11 cellular contexts compared by ENCODE assay signal in the genomic region with DNA sequence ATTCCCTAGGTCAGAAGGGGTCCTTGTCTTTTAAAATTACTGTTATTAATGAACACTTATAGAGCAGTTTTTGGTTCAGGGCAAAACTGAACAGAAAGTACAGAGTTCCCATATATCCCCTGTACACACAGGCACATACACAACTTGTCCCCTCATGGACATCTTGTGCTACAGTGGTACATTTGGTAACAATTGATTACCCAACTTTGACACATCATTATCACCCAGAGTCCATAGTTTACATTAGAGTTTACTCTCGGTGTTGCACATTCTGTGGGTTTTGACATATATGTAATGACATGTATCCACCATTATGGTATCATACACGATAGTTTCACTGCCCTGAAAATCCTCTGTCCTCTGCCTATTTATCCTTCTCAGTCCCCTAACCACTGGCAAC. TPM values are rescaled to one million over a fixed set of nuclear protein-coding genes. Genes with fewer than 3 reads are reported as not detected.
A peak's percentile ranks its signal among the peaks of the same experiment; 100 is the strongest.
DNase-seq lines count a peak whose midpoint lies in the region; ATAC-seq and TF ChIP-seq lines count a peak whose summit lies in the region.
"Had no signal": no experiment of that assay in that cellular context is flagged by ENCODE, and none has a peak within 500 bp of the region (broad histone marks: within the 10 kb centered on the region; RNA-seq: fewer than 3 reads in every experiment).

No MANE protein-coding gene starts in this region.

- in situ Hi-C loops in Panc1 (cut with HindIII; ENCODE audit: low pct_unique_long_range_greater_than_20kb, low sequenced_read_pairs), result no loop called here

- no peak for TF ChIP-seq EP300 in SK-N-SH (IDR thresholded peaks at IDR 0.05; ENCODE audit: borderline replicate concordance in 1 of 2, low read depth in 1 of 2, low read length in 1 of 2)

- POLR2A ChIA-PET in SK-N-SH (lab: Yijun Ruan, JAX) (interaction anchor here (1.0 kb wide), 1 partner anchor 42 kb away, joined by 3 read pairs; no protein-coding TSS in a partner anchor), Panc1 (lab: Charles Lee) (interaction anchor here (0.6 kb wide), 2 partner anchors 29 to 57 kb away, joined by 3 to 6 read pairs; a partner anchor contains a TSS)

- H3K4me1 ChIP-seq in SK-N-SH (ENCODE audit: control insufficient read depth in 1 of 2, insufficient read depth in 2 of 2, low read depth in 1 of 2, low read length in 1 of 2) (peaks cover 10 to 12% of the 10 kb centered on the region in 2 experiments; a peak in 3 of 4 replicates), Panc1 (ENCODE audit: control insufficient read depth, insufficient read depth, low read length) (peaks cover 9% of the 10 kb centered on the region), esophagus squamous epithelium (peaks cover 0 to 36% (median 19%) of the 10 kb centered on the region in 3 donors)

- H3K9ac ChIP-seq in SK-N-SH, result no peak overlapping the region

- 29% methylated on average over 2 of the region's 2 CpGs for whole genome bisulfite sequencing in SK-N-SH (ENCODE audit: low lambda C conversion rate)
- 50 to 66% methylated on average over 2 of the region's 2 CpGs for WGBS in esophagus squamous epithelium, 2 donors

- no peaks in the 10 kb centered on the region; the same call in 1 of the 2 replicates for H3K27me3 ChIP-seq in SK-N-SH (ENCODE audit: insufficient read depth)
- no peaks in the 10 kb centered on the region for H3K27me3 ChIP-seq in Panc1 (ENCODE audit: control insufficient read depth, insufficient read depth, low read length)
- H3K27me3 ChIP-seq in esophagus squamous epithelium, result peaks cover 0 to 4% (median 0%) of the 10 kb centered on the region in 4 donors

- TF ChIP-seq CTCF in SK-N-SH (IDR thresholded peaks at IDR 0.05), result no peak
- TF ChIP-seq CTCF in Panc1 (IDR thresholded peaks at IDR 0.05), result no peak
- no peak for TF ChIP-seq CTCF in esophagus squamous epithelium (IDR thresholded peaks at IDR 0.05)

- ATAC-seq in SK-N-SH treated with all-trans-retinoic acid at 6 μM for 48 hours (no peak), Panc1 (no peak), HG03469 (IDR thresholded peaks at IDR 0.05; ENCODE audit: unreplicated experiment) (no peak), GM21529 (IDR thresholded peaks at IDR 0.05; ENCODE audit: unreplicated experiment) (no peak)

- no peak overlapping the region for H3K27ac ChIP-seq in SK-N-SH (ENCODE audit: low read depth in 2 of 2, low read length in 1 of 2)
- H3K27ac ChIP-seq in Panc1 (ENCODE audit: low read length), result peak overlapping the region; percentile 92
- no peak overlapping the region for H3K27ac ChIP-seq in esophagus squamous epithelium
- H3K27ac ChIP-seq in skin epidermis, result peak overlapping the region in 1 of 21 experiments; percentile 82

- H3F3A ChIP-seq in SK-N-SH (replicated peaks; ENCODE audit: insufficient read depth), result no peaks in the 10 kb centered on the region

- peak overlapping the region; percentile 86 for H3K4me2 ChIP-seq in SK-N-SH

- peaks cover 48% of the 10 kb centered on the region for H3K79me2 ChIP-seq in SK-N-SH (ENCODE audit: insufficient read depth)

- no peaks in the 10 kb centered on the region for H3K9me2 ChIP-seq in SK-N-SH

- no TSS peak for BruUV-seq in Panc1 (replicated peaks; lab: Mats Ljungman, UMichigan)

- DNase-seq in SK-N-SH (no peak), Panc1 (ENCODE audit: low read depth, low spot score) (no peak), esophagus squamous epithelium (lab: John Stamatoyannopoulos, UW) (no peak), nucleus accumbens (lab: John Stamatoyannopoulos, UW) (no peak)
- DNase-seq: activated CD8-positive, alpha-beta memory T cell treated with anti-CD3 and anti-CD28 coated beads, Interleukin-2, amount 50 U/mL, for 4 hours; NCI-H446 had no signal

- H3K4me3 ChIP-seq in SK-N-SH (ENCODE audit: low read depth in 2 of 2, low read length in 1 of 2) (peak overlapping the region; percentile 91 to 96; a peak in 3 of 4 replicates), Panc1 (ENCODE audit: low read depth in 2 of 2, low read length in 2 of 2) (peak overlapping the region; percentile 88 to 95), esophagus squamous epithelium (peak overlapping the region in 3 of 4 donors; percentile 81 to 93 (median 92)), skin epidermis (peak overlapping the region in 4 of 7 experiments; percentile 77 to 96 (median 88))

- CTCF ChIA-PET in SK-N-SH (lab: Yijun Ruan, JAX), result interaction anchor here (0.7 to 1.7 kb wide), 3 partner anchors 62 to 72 kb away, joined by 3 to 10 read pairs (median 3); no protein-coding TSS in a partner anchor
- CTCF ChIA-PET in Panc1 (lab: Charles Lee), result interaction anchor here (0.6 kb wide), 1 partner anchor 1143 kb away, joined by 3 read pairs; no protein-coding TSS in a partner anchor

- H3K9me3 ChIP-seq in SK-N-SH, result no peaks in the 10 kb centered on the region
- no peaks in the 10 kb centered on the region for H3K9me3 ChIP-seq in Panc1 (ENCODE audit: control insufficient read depth, insufficient read depth, low read depth, low read length)
- H3K9me3 ChIP-seq in esophagus squamous epithelium, result no peaks in the 10 kb centered on the region

- no peaks in the 10 kb centered on the region for H3K36me3 ChIP-seq in SK-N-SH (replicated peaks in 1 of 2; ENCODE audit: control insufficient read depth in 1 of 2, insufficient read depth in 2 of 2, low read length in 1 of 2)
- H3K36me3 ChIP-seq in Panc1 (ENCODE audit: control insufficient read depth, insufficient read depth, low read length), result peaks cover 5% of the 10 kb centered on the region; the same call in 1 of the 2 replicates
- no peaks in the 10 kb centered on the region for H3K36me3 ChIP-seq in esophagus squamous epithelium

- H4K20me1 ChIP-seq in SK-N-SH (ENCODE audit: insufficient read depth), result no peaks in the 10 kb centered on the region; the same call in 1 of the 2 replicates

- intact Hi-C loops in Panc1 (cut with micrococcal nuclease; ENCODE audit: unreplicated experiment) (no loop called here), esophagus squamous epithelium (cut with DNase I) (no loop called here)

- no peak for TF ChIP-seq RAD21 in SK-N-SH (IDR thresholded peaks at IDR 0.05; ENCODE audit: low read length)

- TF ChIP-seq POLR2A in esophagus squamous epithelium (IDR thresholded peaks at IDR 0.05), result no peak

- peak overlapping the region; percentile 93 for H2AFZ ChIP-seq in SK-N-SH (ENCODE audit: low read depth)

TF ChIP-seq in SK-N-SH, 30 proteins besides CTCF, POLR2A, EP300 and RAD21 (continues in another document):
- no peak for TF ChIP-seq FOXJ3 (CRISPR knock-in tag; IDR thresholded peaks at IDR 0.05)
- no peak for TF ChIP-seq RXRA (IDR thresholded peaks at IDR 0.05; ENCODE audit: borderline replicate concordance, low read depth)
- no peak for TF ChIP-seq ELF1 (IDR thresholded peaks at IDR 0.05)
- TF ChIP-seq, protein P1, sequence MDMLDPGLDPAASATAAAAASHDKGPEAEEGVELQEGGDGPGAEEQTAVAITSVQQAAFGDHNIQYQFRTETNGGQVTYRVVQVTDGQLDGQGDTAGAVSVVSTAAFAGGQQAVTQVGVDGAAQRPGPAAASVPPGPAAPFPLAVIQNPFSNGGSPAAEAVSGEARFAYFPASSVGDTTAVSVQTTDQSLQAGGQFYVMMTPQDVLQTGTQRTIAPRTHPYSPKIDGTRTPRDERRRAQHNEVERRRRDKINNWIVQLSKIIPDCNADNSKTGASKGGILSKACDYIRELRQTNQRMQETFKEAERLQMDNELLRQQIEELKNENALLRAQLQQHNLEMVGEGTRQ (IDR thresholded peaks at IDR 0.05; ENCODE audit: borderline replicate concordance, low read depth, low read length), result no peak
- no peak for TF ChIP-seq JUND (IDR thresholded peaks at IDR 0.05)
- no peak for TF ChIP-seq EZH2phosphoT487 (IDR thresholded peaks at IDR 0.05; ENCODE audit: borderline replicate concordance, low read depth)
- TF ChIP-seq GABPA (IDR thresholded peaks at IDR 0.05; ENCODE audit: low read depth), result no peak
- no peak for TF ChIP-seq POLR2AphosphoS5 (IDR thresholded peaks at IDR 0.05; ENCODE audit: low read depth, low read length)
- TF ChIP-seq SIN3A (IDR thresholded peaks at IDR 0.05; ENCODE audit: borderline replicate concordance, low read depth, low read length), result no peak

TF ChIP-seq in SK-N-SH treated with all-trans-retinoic acid at 6 μM for 48 hours, 23 proteins besides CTCF, POLR2A, EP300 and RAD21 (continues in another document):
- TF ChIP-seq ZNF565 (CRISPR knock-in tag; conservative IDR thresholded peaks at IDR 0.05; ENCODE audit: low read depth), result no peak
- TF ChIP-seq, protein P2, sequence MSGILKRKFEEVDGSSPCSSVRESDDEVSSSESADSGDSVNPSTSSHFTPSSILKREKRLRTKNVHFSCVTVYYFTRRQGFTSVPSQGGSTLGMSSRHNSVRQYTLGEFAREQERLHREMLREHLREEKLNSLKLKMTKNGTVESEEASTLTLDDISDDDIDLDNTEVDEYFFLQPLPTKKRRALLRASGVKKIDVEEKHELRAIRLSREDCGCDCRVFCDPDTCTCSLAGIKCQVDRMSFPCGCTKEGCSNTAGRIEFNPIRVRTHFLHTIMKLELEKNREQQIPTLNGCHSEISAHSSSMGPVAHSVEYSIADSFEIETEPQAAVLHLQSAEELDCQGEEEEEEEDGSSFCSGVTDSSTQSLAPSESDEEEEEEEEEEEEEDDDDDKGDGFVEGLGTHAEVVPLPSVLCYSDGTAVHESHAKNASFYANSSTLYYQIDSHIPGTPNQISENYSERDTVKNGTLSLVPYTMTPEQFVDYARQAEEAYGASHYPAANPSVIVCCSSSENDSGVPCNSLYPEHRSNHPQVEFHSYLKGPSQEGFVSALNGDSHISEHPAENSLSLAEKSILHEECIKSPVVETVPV (CRISPR knock-in tag; IDR thresholded peaks at IDR 0.05), result no peak

RNA-seq across cellular contexts. Expression of a gene that starts 1.0 kb away (rescaled TPM):
- 34.9 and 44.5 TPM in 2 replicates for polyA plus RNA-seq in SK-N-SH (2012; rRNA removed)
- polyA plus RNA-seq in SK-N-SH (2012; cell fraction: cytosol; rRNA removed), result 24.8 and 28.2 TPM in 2 replicates
- polyA plus RNA-seq in SK-N-SH (2012; cell fraction: nucleus; rRNA removed), result 48.5 and 72.2 TPM in 2 replicates
- total RNA-seq in Panc1 (2021; ENCODE audit: unreplicated experiment), result 45.5 TPM
- 27.9 TPM for polyA plus RNA-seq in Panc1 (2012; ENCODE audit: insufficient read length)
- total RNA-seq in esophagus squamous epithelium, result 10 to 100 TPM in 3 of 4 donors, 1 to 10 TPM in 1; 10.0 to 17.4 (median 13.2) TPM

RNA-seq across cellular contexts. Expression of a gene that starts 28.5 kb away (rescaled TPM):
- polyA plus RNA-seq in SK-N-SH (2012; rRNA removed), result 0.07 and 0.15 TPM in 2 replicates
- 0.08 and 0.14 TPM in 2 replicates for polyA plus RNA-seq in SK-N-SH (2012; cell fraction: cytosol; rRNA removed)
- 0.16 and 0.23 TPM in 2 replicates for polyA plus RNA-seq in SK-N-SH (2012; cell fraction: nucleus; rRNA removed)
- total RNA-seq in Panc1 (2021; ENCODE audit: unreplicated experiment) (0.15 TPM), esophagus squamous epithelium (1 to 10 TPM in 1 of 4 donors, under 1 TPM in 1, not detected in 2; 0.18 to 1.1 TPM)
- polyA plus RNA-seq in Panc1 (2012; ENCODE audit: insufficient read length), result 0.08 TPM

RNA-seq across cellular contexts. Expression of a gene that starts 51.8 kb away (rescaled TPM):
- polyA plus RNA-seq in SK-N-SH (2012; rRNA removed), result not detected in 2 replicates
- not detected in 2 replicates for polyA plus RNA-seq in SK-N-SH (2012; cell fraction: cytosol; rRNA removed)
- not detected in 2 replicates for polyA plus RNA-seq in SK-N-SH (2012; cell fraction: nucleus; rRNA removed)
- total RNA-seq in Panc1 (2021; ENCODE audit: unreplicated experiment), result not detected
- polyA plus RNA-seq in Panc1 (2012; ENCODE audit: insufficient read length), result not detected
- total RNA-seq in esophagus squamous epithelium, result not detected
- total RNA-seq: A172 had no signal
